7 cellular contexts compared by ENCODE assay signal in genomic region chrX:17748684-17749083, GRCh38.
"Had no signal": no experiment of that assay in that cellular context is flagged by ENCODE, and none has a peak within 500 bp of the region (broad histone marks: within the 10 kb centered on the region; RNA-seq: fewer than 3 reads in every experiment).

No MANE protein-coding gene starts in this region.

- H3K4me2 ChIP-seq: GM23338 had no signal

- H3K4me1 Mint-ChIP-seq: GM23338, H9 had no signal

- H3K27ac Mint-ChIP-seq: GM23338, H9 had no signal

- H3K4me3 Mint-ChIP-seq: GM23338, H9 had no signal

- ATAC-seq: GM23338 had no signal

- H3K4me3 ChIP-seq: GM23338 had no signal

- H2AFZ ChIP-seq: GM23338 had no signal

- DNase-seq: H9, HCEC 1CT, KBM-7 had no signal

- H3K9me3 Mint-ChIP-seq: GM23338, H9 had no signal

- FAIRE-seq: H1, H54, HTR-8/SVneo had no signal
